In genomic region chr16:57109500-57110105, GRCh38 we compare ENCODE assay signal across 1 cellular context.
TF ChIP-seq lines count a peak whose summit lies in the region.

No MANE protein-coding gene starts in this region.

TF ChIP-seq in K562, 482 proteins besides CTCF, POLR2A, EP300 and RAD21 (continued from another document and continues in another):
- TF ChIP-seq CHAMP1 (IDR thresholded peaks at IDR 0.05): no peak
- no peak for TF ChIP-seq MCM7 (IDR thresholded peaks at IDR 0.05)
- TF ChIP-seq FOXK1 (CRISPR knock-in tag; IDR thresholded peaks at IDR 0.05; ENCODE audit: borderline replicate concordance): no peak
- TF ChIP-seq ZNF518B (CRISPR knock-in tag; IDR thresholded peaks at IDR 0.05): no peak
- no peak for TF ChIP-seq ATF6 (CRISPR knock-in tag; IDR thresholded peaks at IDR 0.05)
- TF ChIP-seq NCOA1 (IDR thresholded peaks at IDR 0.05; ENCODE audit: low read depth): no peak
- no peak for TF ChIP-seq DLX4 (CRISPR knock-in tag; IDR thresholded peaks at IDR 0.05)
- TF ChIP-seq CSDE1 (IDR thresholded peaks at IDR 0.05): no peak
- TF ChIP-seq ZNF324 (CRISPR knock-in tag; IDR thresholded peaks at IDR 0.05): peak; percentile 32; the same call in 1 of the 2 replicates
- TF ChIP-seq CTBP1 (IDR thresholded peaks at IDR 0.05; ENCODE audit: borderline replicate concordance): no peak
- TF ChIP-seq JUNB (CRISPR knock-in tag; conservative IDR thresholded peaks at IDR 0.05): no peak
- TF ChIP-seq FOXM1 (IDR thresholded peaks at IDR 0.05; ENCODE audit: low read depth): no peak
- TF ChIP-seq FOXM1 (CRISPR knock-in tag; IDR thresholded peaks at IDR 0.05; ENCODE audit: low read depth): no peak
- no peak for TF ChIP-seq USF1 (CRISPR knock-in tag; IDR thresholded peaks at IDR 0.05)
- TF ChIP-seq SOX6 (IDR thresholded peaks at IDR 0.05): no peak
- no peak for TF ChIP-seq SNAPC5 (CRISPR knock-in tag; IDR thresholded peaks at IDR 0.05)
- TF ChIP-seq ZNF77 (CRISPR knock-in tag; IDR thresholded peaks at IDR 0.05): no peak
- no peak for TF ChIP-seq FOXA1 (IDR thresholded peaks at IDR 0.05; ENCODE audit: borderline replicate concordance)
- no peak for TF ChIP-seq KAT8 (IDR thresholded peaks at IDR 0.05; ENCODE audit: low read depth)
- TF ChIP-seq SAFB2 (IDR thresholded peaks at IDR 0.05; ENCODE audit: borderline replicate concordance, low read depth, low read length, severe bottlenecking): no peak
- TF ChIP-seq ZKSCAN3 (CRISPR knock-in tag; IDR thresholded peaks at IDR 0.05): peak; percentile 36; the same call in 1 of the 2 replicates
- TF ChIP-seq MTF1 (CRISPR knock-in tag; IDR thresholded peaks at IDR 0.05; ENCODE audit: borderline replicate concordance): no peak
- TF ChIP-seq PKNOX1 (IDR thresholded peaks at IDR 0.05): no peak
- TF ChIP-seq EGR1 (conservative IDR thresholded peaks at IDR 0.05): no peak
- TF ChIP-seq ZNF311 (CRISPR knock-in tag; IDR thresholded peaks at IDR 0.05): peak; percentile 82; the same call in 1 of the 2 replicates
- TF ChIP-seq FOXP4 (CRISPR knock-in tag; IDR thresholded peaks at IDR 0.05; ENCODE audit: borderline replicate concordance): no peak
- 0 out of 2 replicates have a peak, but pooled peaks have one; percentile 71 for TF ChIP-seq FOXO4 (CRISPR knock-in tag; IDR thresholded peaks at IDR 0.05)
- TF ChIP-seq DIDO1 (tag; IDR thresholded peaks at IDR 0.05; ENCODE audit: low read depth): peak; percentile 82
- no peak for TF ChIP-seq SREBF2 (CRISPR knock-in tag; IDR thresholded peaks at IDR 0.05)
- TF ChIP-seq LCOR (CRISPR knock-in tag; IDR thresholded peaks at IDR 0.05): no peak
- TF ChIP-seq TBL1XR1 (IDR thresholded peaks at IDR 0.05; ENCODE audit: low read length in 2 of 2): no peak
- TF ChIP-seq EWSR1 (IDR thresholded peaks at IDR 0.05; ENCODE audit: borderline replicate concordance, low read depth, partially characterized antibody): no peak
- no peak for TF ChIP-seq PML (IDR thresholded peaks at IDR 0.05; ENCODE audit: low read length)
- peak; percentile 97 for TF ChIP-seq CREB3 (tag; conservative IDR thresholded peaks at IDR 0.05; ENCODE audit: low read depth)
- no peak for TF ChIP-seq RBM15 (IDR thresholded peaks at IDR 0.05; ENCODE audit: insufficient read depth, low read length)
- TF ChIP-seq TEAD1 (CRISPR knock-in tag; IDR thresholded peaks at IDR 0.05): peak in 1 of 2 experiments; percentile 92; a peak in 2 of 4 replicates
